In the genomic region with DNA sequence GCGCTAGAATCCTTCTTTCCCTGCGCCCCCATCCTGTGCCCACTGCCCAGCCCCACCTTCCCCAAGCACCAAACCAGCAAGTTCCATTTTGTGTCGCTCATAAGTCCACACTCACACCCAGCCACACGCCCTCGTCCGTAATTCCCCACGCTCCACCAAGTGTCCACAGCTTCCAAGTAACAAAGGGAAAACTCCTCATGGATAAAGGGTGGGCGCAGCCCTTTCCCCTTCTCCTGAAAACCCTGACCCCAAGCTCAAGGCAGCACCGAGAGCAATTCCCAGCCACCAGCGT, we compare ENCODE assay signal across 10 cellular contexts. TPM values are rescaled to one million over a fixed set of nuclear protein-coding genes. Genes with fewer than 3 reads are reported as not detected.
DNase-seq lines count a peak whose midpoint lies in the region; ATAC-seq, FAIRE-seq and TF ChIP-seq lines count a peak whose summit lies in the region.
"Had no signal": no experiment of that assay in that cellular context is flagged by ENCODE, and none has a peak within 500 bp of the region (broad histone marks: within the 10 kb centered on the region; RNA-seq: fewer than 3 reads in every experiment).

No MANE protein-coding gene starts in this region.

- H3K4me3 ChIP-seq in CD8-positive, alpha-beta T cell (ENCODE audit: low read depth, low read length): peak overlapping the region; percentile 62
- H3K4me3 ChIP-seq in Peyer's patch: peak overlapping the region; percentile 36 to 61 (median 43)
- H3K4me3 ChIP-seq in epithelial cell of proximal tubule (ENCODE audit: low read depth, low read length): peak overlapping the region; percentile 50
- peak overlapping the region; percentile 7 to 53 (median 30) for H3K4me3 ChIP-seq in pancreas
- peak overlapping the region in 1 of 2 donors; percentile 42 for H3K4me3 ChIP-seq in foreskin fibroblast (ENCODE audit: low read depth in 1 of 2, low read length in 2 of 2)

- peaks cover 23% of the 10 kb centered on the region for H3K27me3 ChIP-seq in CD8-positive, alpha-beta T cell (ENCODE audit: insufficient read depth, low read length)
- H3K27me3 ChIP-seq in Peyer's patch (peaks cover 0 to 7% of the 10 kb centered on the region in 2 donors), pancreas (no peaks in the 10 kb centered on the region)

- POLR2A ChIA-PET in CD8-positive, alpha-beta T cell (lab: Charles Lee): interaction anchor here (1.2 kb wide), 1 partner anchor 74 kb away, joined by 4 read pairs; no protein-coding TSS in a partner anchor

- no peak overlapping the region for H3K27ac ChIP-seq in CD8-positive, alpha-beta T cell (ENCODE audit: low read depth, low read length)
- H3K27ac ChIP-seq in Peyer's patch (peak overlapping the region in 3 of 4 donors; percentile 46 to 79 (median 62)), pancreas (no peak overlapping the region)
- H3K27ac ChIP-seq: epithelial cell of prostate had no signal

- no peaks in the 10 kb centered on the region for H3K9me3 Mint-ChIP-seq in CD8-positive, alpha-beta T cell

- TF ChIP-seq POLR2A in Peyer's patch (IDR thresholded peaks at IDR 0.05): no peak

- H3K36me3 ChIP-seq in CD8-positive, alpha-beta T cell (ENCODE audit: insufficient read depth, low read length): no peaks in the 10 kb centered on the region
- no peaks in the 10 kb centered on the region for H3K36me3 ChIP-seq in Peyer's patch
- no peaks in the 10 kb centered on the region for H3K36me3 ChIP-seq in pancreas

- H3K4me1 Mint-ChIP-seq in CD8-positive, alpha-beta T cell (ENCODE audit: low read depth): peaks cover 28% of the 10 kb centered on the region

- intact Hi-C loops in CD8-positive, alpha-beta T cell (cut with DNase I, micrococcal nuclease): no loop called here
- intact Hi-C loops in pancreas (cut with DNase I): no loop called here

- no peaks in the 10 kb centered on the region for H3K36me3 Mint-ChIP-seq in CD8-positive, alpha-beta T cell

- peak overlapping the region; percentile 87 for H3K4me3 Mint-ChIP-seq in CD8-positive, alpha-beta T cell

- no peak for TF ChIP-seq CTCF in CD8-positive, alpha-beta T cell (IDR thresholded peaks at IDR 0.05)
- TF ChIP-seq CTCF in Peyer's patch (IDR thresholded peaks at IDR 0.05) (no peak), epithelial cell of proximal tubule (conservative IDR thresholded peaks at IDR 0.05; ENCODE audit: low read depth, low read length) (no peak), pancreas (IDR thresholded peaks at IDR 0.05) (no peak), foreskin fibroblast (IDR thresholded peaks at IDR 0.05; ENCODE audit: low read depth, low read length) (no peak)

- no peak for DNase-seq in CD8-positive, alpha-beta T cell
- DNase-seq in Peyer's patch: no peak
- no peak for DNase-seq in epithelial cell of proximal tubule (ENCODE audit: low read depth)
- DNase-seq in pancreas: no peak
- DNase-seq in foreskin fibroblast: no peak
- no peak for DNase-seq in nucleus accumbens (lab: John Stamatoyannopoulos, UW)
- no peak for DNase-seq in hippocampal formation (lab: John Stamatoyannopoulos, UW)
- DNase-seq: SIG-M5 had no signal

- no peak for ATAC-seq in CD8-positive, alpha-beta T cell
- ATAC-seq in pancreas (peak in 3 of 4 donors; percentile 9 to 18 (median 15)), HG02763 (IDR thresholded peaks at IDR 0.05; ENCODE audit: unreplicated experiment) (no peak)

- no peak overlapping the region for H3K27ac Mint-ChIP-seq in CD8-positive, alpha-beta T cell

- no peaks in the 10 kb centered on the region for H3K9me3 ChIP-seq in CD8-positive, alpha-beta T cell (ENCODE audit: low read length)
- H3K9me3 ChIP-seq in Peyer's patch (no peaks in the 10 kb centered on the region), pancreas (no peaks in the 10 kb centered on the region)

- peaks cover 52% of the 10 kb centered on the region for H3K27me3 Mint-ChIP-seq in CD8-positive, alpha-beta T cell (ENCODE audit: low read depth)

- FAIRE-seq in pancreas (lab: Jason Lieb, UNC): no peak

- CTCF ChIA-PET in CD8-positive, alpha-beta T cell (lab: Charles Lee): interaction anchor here (2.2 kb wide), 1 partner anchor 71 kb away, joined by 8 read pairs; no protein-coding TSS in a partner anchor

- 3% methylated on average over 10 of the region's 10 CpGs for WGBS in pancreas, 2 donors

- H3K4me1 ChIP-seq in CD8-positive, alpha-beta T cell (ENCODE audit: insufficient read depth, low read length): peaks cover 36% of the 10 kb centered on the region
- H3K4me1 ChIP-seq in Peyer's patch: peaks cover 0 to 19% (median 8%) of the 10 kb centered on the region in 4 donors
- peaks cover 0 to 4% (median 0%) of the 10 kb centered on the region in 3 donors for H3K4me1 ChIP-seq in pancreas

RNA-seq across cellular contexts. Expression of gene FXYD6, which starts 0.5 kb away (rescaled TPM):
- not detected for total RNA-seq in CD8-positive, alpha-beta T cell
- total RNA-seq in Peyer's patch (10 to 100 TPM in 3 of 4 donors, 1 to 10 TPM in 1; 5.1 to 41.3 (median 14.0) TPM), epithelial cell of proximal tubule (23.9 and 71.2 TPM in 2 replicates), pancreas (10 to 100 TPM in 1 of 6 donors, 1 to 10 TPM in 5; 2.7 to 17.2 (median 6.5) TPM)
- polyA plus RNA-seq in pancreas: 10 to 100 TPM; 14.3 to 48.0 TPM

RNA-seq across cellular contexts. Expression of gene FXYD2, which starts 51.5 kb away (rescaled TPM):
- total RNA-seq in CD8-positive, alpha-beta T cell: 1 to 10 TPM; 9.1 to 9.6 TPM
- total RNA-seq in Peyer's patch: 1 to 10 TPM in 1 of 4 donors, under 1 TPM in 1, not detected in 2; 0.67 to 1.7 TPM
- 109 and 286 TPM in 2 replicates for total RNA-seq in epithelial cell of proximal tubule
- 100 to 1,000 TPM; 220 to 395 (median 314) TPM for total RNA-seq in pancreas
- 1,000 to 10,000 TPM; 1,418 to 2,509 TPM for polyA plus RNA-seq in pancreas

RNA-seq across cellular contexts. Expression of gene TMPRSS13, which starts 53.2 kb away (rescaled TPM):
- total RNA-seq in CD8-positive, alpha-beta T cell: 1 to 10 TPM; 1.7 TPM
- not detected for total RNA-seq in Peyer's patch
- 0.51 and 0.63 TPM in 2 replicates for total RNA-seq in epithelial cell of proximal tubule
- total RNA-seq in pancreas: 1 to 10 TPM; 1.4 to 8.2 (median 2.0) TPM
- polyA plus RNA-seq in pancreas: 1 to 10 TPM; 3.2 TPM

Comparison
In these comparisons a context has a peak if more than half of its experiments do, and no peak if none do; other contexts are left out.
1. ATAC-seq: peak in pancreas (3 of 4); none in CD8-positive, alpha-beta T cell (single experiment) and HG02763 (single experiment).
2. H3K27ac ChIP-seq: peak in Peyer's patch (3 of 4); none in CD8-positive, alpha-beta T cell (single experiment) and pancreas (0 of 4).
3. RNA of gene FXYD2, which starts 51.5 kb away (total RNA-seq): 220 to 395 TPM in pancreas and 109 to 286 TPM in epithelial cell of proximal tubule; 9.1 to 9.6 TPM in CD8-positive, alpha-beta T cell and 0.67 to 1.7 TPM in Peyer's patch; every median in the first group is over 10 times any median in the second.